In the genomic region with DNA sequence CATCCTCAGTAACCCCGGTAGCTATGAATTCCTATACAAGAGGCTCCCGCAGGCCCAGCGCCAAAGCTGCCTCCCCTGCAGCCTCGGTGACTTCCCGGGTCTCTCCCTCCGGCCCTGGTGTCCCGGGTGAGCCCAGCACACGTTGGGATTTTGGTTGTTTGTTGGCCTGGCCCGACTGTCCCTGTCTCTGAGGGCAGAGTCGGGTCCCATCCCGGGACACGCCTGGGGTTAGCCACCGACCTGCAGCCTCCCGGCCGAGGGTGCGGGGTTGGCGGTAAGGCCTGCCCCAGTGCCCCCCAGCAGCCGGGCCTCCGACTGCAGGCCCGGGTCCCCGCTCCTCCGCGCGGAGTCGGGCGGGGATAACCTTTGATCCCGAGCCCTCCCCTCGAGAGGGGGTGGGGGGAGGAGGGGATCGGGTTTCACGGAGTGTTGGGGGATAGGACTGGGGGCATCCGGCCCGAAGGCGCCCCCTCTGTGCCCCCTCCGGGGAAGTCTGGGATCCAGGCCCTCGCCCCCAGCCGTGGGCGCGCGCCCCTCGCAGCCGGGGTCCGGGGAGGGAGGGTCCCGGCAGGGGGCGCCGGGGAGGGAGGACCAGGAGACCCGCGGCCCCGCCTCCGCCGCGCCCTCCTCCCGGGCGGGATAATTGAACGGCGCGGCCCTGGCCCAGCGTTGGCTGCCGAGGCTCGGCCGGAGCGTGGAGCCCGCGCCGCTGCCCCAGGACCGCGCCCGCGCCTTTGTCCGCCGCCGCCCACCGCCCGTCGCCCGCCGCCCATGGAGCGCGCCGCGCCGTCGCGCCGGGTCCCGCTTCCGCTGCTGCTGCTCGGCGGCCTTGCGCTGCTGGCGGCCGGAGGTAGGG, we compare ENCODE assay signal across 1 cellular context.
A peak's percentile ranks its signal among the peaks of the same experiment; 100 is the strongest.
TF ChIP-seq lines count a peak whose summit lies in the region.

FBLN1 (plus strand) TSS at position 669 of the 856 bp plus-strand sequence; CDS start at position 772, 103 bp downstream.

TF ChIP-seq in HEK293, 187 proteins besides CTCF, POLR2A, EP300 and RAD21 (continued from another document):
- TF ChIP-seq ZNF548 (tag by site-specific recombination; IDR thresholded peaks at IDR 0.05) (no peak), ZXDB (tag by site-specific recombination; IDR thresholded peaks at IDR 0.05) (peak; percentile 8; the same call in 1 of the 2 replicates), ZNF132 (tag by site-specific recombination; IDR thresholded peaks at IDR 0.05; ENCODE audit: borderline replicate concordance) (no peak), TCF7L2 (IDR thresholded peaks at IDR 0.05; ENCODE audit: borderline replicate concordance, low read depth, low read length) (peak; percentile 77; the same call in 1 of the 2 replicates), SP2 (tag by site-specific recombination; IDR thresholded peaks at IDR 0.05) (peak; percentile 69)
TF ChIP-seq in HEK293: peak in this region for 34.
